In the genomic region with DNA sequence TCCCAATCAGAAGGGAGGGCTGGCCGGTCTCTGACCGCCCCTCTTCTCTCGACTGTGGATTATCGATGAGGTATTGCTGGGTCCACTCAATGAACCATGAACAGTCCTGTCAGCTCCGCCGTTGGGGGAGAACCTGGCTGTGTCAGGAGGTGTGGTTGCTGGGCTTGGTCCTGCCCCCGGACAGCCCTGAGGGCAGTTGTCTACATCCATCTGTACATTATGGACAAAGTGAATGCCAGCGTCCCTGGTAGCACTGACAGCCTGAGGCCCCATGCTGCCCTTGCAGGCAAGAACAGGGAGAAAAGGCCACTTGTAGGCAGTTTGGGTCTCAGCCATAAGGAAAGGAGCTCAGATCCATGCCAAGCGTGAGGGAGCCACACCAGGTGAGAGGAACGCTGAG, we compare ENCODE assay signal across 21 cellular contexts. TPM values are rescaled to one million over a fixed set of nuclear protein-coding genes. Genes with fewer than 3 reads are reported as not detected.
A peak's percentile ranks its signal among the peaks of the same experiment; 100 is the strongest.
DNase-seq lines count a peak whose midpoint lies in the region; TF ChIP-seq lines count a peak whose summit lies in the region.
"Had no signal": no experiment of that assay in that cellular context is flagged by ENCODE, and none has a peak within 500 bp of the region (broad histone marks: within the 10 kb centered on the region; RNA-seq: fewer than 3 reads in every experiment).

No MANE protein-coding gene starts in this region.

- H3K9me3 Mint-ChIP-seq in H9 (peaks cover 0 to 1% of the 10 kb centered on the region in 2 experiments; a peak in 1 of 5 replicates), neural progenitor cell (no peaks in the 10 kb centered on the region)
- H3K9me3 Mint-ChIP-seq: CD4-positive, alpha-beta T cell had no signal

- H3K36me3 ChIP-seq in BLaER1 (peaks cover 60% of the 10 kb centered on the region), neural progenitor cell (no peaks in the 10 kb centered on the region), mammary epithelial cell (ENCODE audit: insufficient read depth, low read length) (no peaks in the 10 kb centered on the region)

- DNase-seq in H9: no peak
- peak; percentile 40 for DNase-seq in cerebellar cortex (ENCODE audit: low spot score)
- DNase-seq in neural progenitor cell (ENCODE audit: low spot score): no peak
- no peak for DNase-seq in GM13976 (ENCODE audit: low spot score)
- no peak for DNase-seq in mammary epithelial cell
- no peak for DNase-seq in SKM-1 treated with dmso at 0.1 percent for 144 hours (lab: John Stamatoyannopoulos, UW; ENCODE audit: unreplicated experiment)
- DNase-seq in NCI-H1694 treated with DMSO at 0.1 percent for 48 hours (lab: John Stamatoyannopoulos, UW): no peak
- DNase-seq: CD4-positive, alpha-beta T cell; COR-L47; DMS79; KBM-7; NCI-H1092; NCI-H146; NCI-H2029 treated with DMSO at 0.1 percent for 48 hours; NCI-H345; NCI-H774; OCI-M1; Right ventricle myocardium superior had no signal

- H2BK20ac ChIP-seq in H9 (ENCODE audit: low read depth, low read length, poor library complexity, severe bottlenecking): no peak overlapping the region

- H3K23ac ChIP-seq in H9 (ENCODE audit: insufficient read length, low read depth, low read length): no peak overlapping the region

- H3K9me3 ChIP-seq in BLaER1 (no peaks in the 10 kb centered on the region), H9 (ENCODE audit: control insufficient read depth, low read depth, low read length) (no peaks in the 10 kb centered on the region), neural progenitor cell (ENCODE audit: low read depth) (no peaks in the 10 kb centered on the region), mammary epithelial cell (replicated peaks; ENCODE audit: insufficient read depth, low read length) (no peaks in the 10 kb centered on the region)
- H3K9me3 ChIP-seq: HAP-1 had no signal

- H4K5ac ChIP-seq in H9 (ENCODE audit: insufficient read length, low read depth, low read length): no peak overlapping the region

- CTCF ChIA-PET in mammary epithelial cell (lab: Charles Lee; ENCODE audit: low non-redundant PET): no interaction called here

- peaks cover 56% of the 10 kb centered on the region for H3K4me1 ChIP-seq in BLaER1
- no peaks in the 10 kb centered on the region for H3K4me1 ChIP-seq in H9 (ENCODE audit: insufficient read depth, low read length)
- H3K4me1 ChIP-seq in neural progenitor cell: peaks cover 10% of the 10 kb centered on the region
- H3K4me1 ChIP-seq in mammary epithelial cell (ENCODE audit: insufficient read depth, low read length): peaks cover 18% of the 10 kb centered on the region
- H3K4me1 ChIP-seq: HAP-1 had no signal

- no peak overlapping the region for H2BK120ac ChIP-seq in H9 (ENCODE audit: low read depth, low read length, poor library complexity, severe bottlenecking)

- no peak overlapping the region for H4K91ac ChIP-seq in H9 (ENCODE audit: insufficient read length, low read depth, low read length)

- peaks cover 7 to 18% of the 10 kb centered on the region in 2 experiments for H3K4me1 Mint-ChIP-seq in H9
- H3K4me1 Mint-ChIP-seq in neural progenitor cell: peaks cover 3% of the 10 kb centered on the region

- no peak overlapping the region for H2BK5ac ChIP-seq in H9 (ENCODE audit: insufficient read length, low read length)

- H3K27me3 ChIP-seq in BLaER1: no peaks in the 10 kb centered on the region
- H3K27me3 ChIP-seq in H9 (ENCODE audit: insufficient read depth, low read length): no peaks in the 10 kb centered on the region
- no peaks in the 10 kb centered on the region for H3K27me3 ChIP-seq in neural progenitor cell
- H3K27me3 ChIP-seq in mammary epithelial cell (ENCODE audit: insufficient read depth, low read length): no peaks in the 10 kb centered on the region

- H3K4me3 Mint-ChIP-seq in H9 (no peak overlapping the region), neural progenitor cell (no peak overlapping the region)
- H3K4me3 Mint-ChIP-seq: CD4-positive, alpha-beta T cell had no signal

- no TSS peak for BruUV-seq in mammary epithelial cell (replicated peaks; lab: Mats Ljungman, UMichigan)

- H3K27ac Mint-ChIP-seq in H9: peak overlapping the region in 2 of 3 experiments; percentile 52 to 79; a peak in 1 of 7 replicates
- H3K27ac Mint-ChIP-seq in neural progenitor cell: peak overlapping the region; percentile 95
- H3K27ac Mint-ChIP-seq: CD4-positive, alpha-beta T cell had no signal

- H3K56ac ChIP-seq in H9 (ENCODE audit: insufficient read length, low read depth, low read length): no peak overlapping the region

- H2BK12ac ChIP-seq in H9 (ENCODE audit: insufficient read length, low read depth, low read length): no peak overlapping the region

- no peak overlapping the region for H3K14ac ChIP-seq in H9 (ENCODE audit: insufficient read depth, low read length)

- H3K23me2 ChIP-seq in H9 (ENCODE audit: insufficient read length, low read depth, low read length, poor library complexity, severe bottlenecking): no peaks in the 10 kb centered on the region

- H4K8ac ChIP-seq in H9 (replicated peaks; ENCODE audit: insufficient read length, low read depth, low read length): no peak overlapping the region

- H3K36me3 Mint-ChIP-seq in H9 (ENCODE audit: insufficient read depth in 1 of 3, low read depth in 3 of 3) (peaks cover 2 to 28% (median 2%) of the 10 kb centered on the region in 3 experiments; a peak in 5 of 7 replicates), neural progenitor cell (peaks cover 12% of the 10 kb centered on the region)

- H3K79me2 ChIP-seq in H9 (ENCODE audit: insufficient read depth, low read length) (no peaks in the 10 kb centered on the region), neural progenitor cell (ENCODE audit: low read depth) (peaks cover 12% of the 10 kb centered on the region), mammary epithelial cell (ENCODE audit: insufficient read depth, low read length) (no peaks in the 10 kb centered on the region)

- H3K18ac ChIP-seq in H9 (ENCODE audit: insufficient read length, low read depth, low read length): no peak overlapping the region

- peaks cover 8% of the 10 kb centered on the region for H3F3A ChIP-seq in neural progenitor cell (ENCODE audit: low read depth)

- no peak overlapping the region for H2BK15ac ChIP-seq in H9 (ENCODE audit: low read depth, low read length)

- H3K4me2 ChIP-seq in BLaER1: no peak overlapping the region
- H3K4me2 ChIP-seq in H9 (ENCODE audit: insufficient read depth, insufficient read length, low read length): no peak overlapping the region
- no peak overlapping the region for H3K4me2 ChIP-seq in neural progenitor cell
- H3K4me2 ChIP-seq in mammary epithelial cell (ENCODE audit: insufficient read depth, low read depth, low read length): no peak overlapping the region

- no peak overlapping the region for H2AFZ ChIP-seq in H9 (ENCODE audit: low read length)
- H2AFZ ChIP-seq in neural progenitor cell (replicated peaks): no peak overlapping the region
- no peak overlapping the region for H2AFZ ChIP-seq in mammary epithelial cell (ENCODE audit: low read depth, low read length)

- no peak overlapping the region for H2AK5ac ChIP-seq in H9 (ENCODE audit: insufficient read length, low read length)

- H3T11ph ChIP-seq in H9 (ENCODE audit: low read length): no peak overlapping the region

- TF ChIP-seq CTCF in H9 (conservative IDR thresholded peaks at IDR 0.05) (no peak), neural progenitor cell (IDR thresholded peaks at IDR 0.05) (no peak), GM13976 (IDR thresholded peaks at IDR 0.05; ENCODE audit: borderline replicate concordance, control extremely low read depth, extremely low read depth, insufficient read depth, missing control alignments) (no peak), mammary epithelial cell (conservative IDR thresholded peaks at IDR 0.05 in 1 of 2, IDR thresholded peaks at IDR 0.05 in 1 of 2; ENCODE audit: extremely low read depth in 1 of 2, insufficient read depth in 1 of 2, low read depth in 1 of 2, low read length in 2 of 2) (no peak)

- no peak overlapping the region for H3K4ac ChIP-seq in H9 (ENCODE audit: low read depth, low read length)

- H3K27me3 Mint-ChIP-seq in H9 (ENCODE audit: low read depth): no peaks in the 10 kb centered on the region
- H3K27me3 Mint-ChIP-seq in neural progenitor cell (ENCODE audit: insufficient read depth, low read depth): no peaks in the 10 kb centered on the region
- H3K27me3 Mint-ChIP-seq: CD4-positive, alpha-beta T cell had no signal

- WGBS in H9 (ENCODE audit: extremely low coverage, insufficient read length, low lambda C conversion rate): no CpG with 5 or more reads among the region's 10 CpGs
- WGBS in mammary epithelial cell (ENCODE audit: low coverage, missing lambda C conversion rate): 81% methylated on average over 10 of the region's 10 CpGs

- H4K20me1 ChIP-seq in BLaER1 (peaks cover 89% of the 10 kb centered on the region), H9 (ENCODE audit: control insufficient read depth, insufficient read depth, insufficient read length) (no peaks in the 10 kb centered on the region), neural progenitor cell (ENCODE audit: low read depth) (peaks cover 23% of the 10 kb centered on the region), mammary epithelial cell (ENCODE audit: insufficient read depth, low read length) (no peaks in the 10 kb centered on the region)

- no peak overlapping the region for H3K4me3 ChIP-seq in BLaER1
- no peak overlapping the region for H3K4me3 ChIP-seq in neural progenitor cell
- H3K4me3 ChIP-seq in mammary epithelial cell (replicated peaks in 1 of 3; ENCODE audit: insufficient read depth in 1 of 3, low read depth in 2 of 3, low read length in 3 of 3): no peak overlapping the region
- H3K4me3 ChIP-seq: HAP-1 had no signal

- intact Hi-C loops in mammary epithelial cell (cut with micrococcal nuclease): loop anchor here (5.0 to 10.0 kb wide), 2 partner anchors 72 to 375 kb away; no protein-coding TSS in a partner anchor

- dilution Hi-C loops in mammary epithelial cell (cut with HindIII; ENCODE audit: low sequenced_read_pairs): no loop called here

- H3K9ac ChIP-seq in BLaER1 (0 out of 2 replicates have a peak overlapping the region, but pooled peaks have one; percentile 10), H9 (ENCODE audit: extremely low read depth, insufficient read length, low read length) (no peak overlapping the region), neural progenitor cell (no peak overlapping the region), mammary epithelial cell (ENCODE audit: insufficient read depth, low read length) (no peak overlapping the region)

- in situ Hi-C loops in GM13976 (cut with MboI; ENCODE audit: low sequenced_read_pairs, unreplicated experiment) (no loop called here), mammary epithelial cell (cut with MboI; ENCODE audit: low sequenced_read_pairs in 2 of 2) (no loop called here)

- H3K79me1 ChIP-seq in H9 (ENCODE audit: insufficient read depth, low read depth, low read length, poor library complexity, severe bottlenecking): peaks cover 2% of the 10 kb centered on the region

- H3K27ac ChIP-seq in BLaER1: peak overlapping the region; percentile 18; the same call in 1 of the 2 replicates
- no peak overlapping the region for H3K27ac ChIP-seq in H9 (ENCODE audit: insufficient read length, low read depth, low read length)
- no peak overlapping the region for H3K27ac ChIP-seq in neural progenitor cell
- no peak overlapping the region for H3K27ac ChIP-seq in mammary epithelial cell (ENCODE audit: insufficient read depth, low read depth, low read length)
- H3K27ac ChIP-seq: HL-60 had no signal

RNA-seq across cellular contexts. Expression of a gene that starts 38.9 kb away (rescaled TPM):
- total RNA-seq in H9 (2021) (45.9 and 49.0 TPM in 2 replicates), neural progenitor cell (ENCODE audit: low replicate concordance) (11.6 and 34.5 TPM in 2 replicates), mammary epithelial cell (10 to 100 TPM; 14.0 to 14.5 TPM)
- 7.9 TPM for polyA plus RNA-seq in mammary epithelial cell
- 48.9 TPM for polyA minus RNA-seq in mammary epithelial cell

RNA-seq across cellular contexts. Expression of a gene that starts 53.2 kb away (rescaled TPM):
- total RNA-seq in H9 (2021) (57.1 and 59.4 TPM in 2 replicates), neural progenitor cell (ENCODE audit: low replicate concordance) (45.1 and 55.4 TPM in 2 replicates), mammary epithelial cell (10 to 100 TPM; 37.0 to 42.0 TPM)
- 38.5 TPM for polyA plus RNA-seq in mammary epithelial cell
- polyA minus RNA-seq in mammary epithelial cell: 48.5 TPM

RNA-seq across cellular contexts. Expression of a gene that starts 54.4 kb away (rescaled TPM):
- 6.5 and 7.9 TPM in 2 replicates for total RNA-seq in H9 (2021)
- 11.0 and 12.0 TPM in 2 replicates for total RNA-seq in neural progenitor cell (ENCODE audit: low replicate concordance)
- total RNA-seq in mammary epithelial cell: 10 to 100 TPM; 12.2 to 12.7 TPM
- polyA plus RNA-seq in mammary epithelial cell: 8.0 TPM
- polyA minus RNA-seq in mammary epithelial cell: 6.9 TPM
